In genomic region chr6:158603261-158604047, GRCh38 we compare ENCODE assay signal across 16 cellular contexts.
"Had no signal": no experiment of that assay in that cellular context is flagged by ENCODE, and none has a peak within 500 bp of the region (broad histone marks: within the 10 kb centered on the region; RNA-seq: fewer than 3 reads in every experiment).

No MANE protein-coding gene starts in this region.

- H3K9me3 Mint-ChIP-seq: activated CD4-positive, alpha-beta memory T cell treated with anti-CD3 and anti-CD28 coated beads for 36 hours; activated T-helper 2 cell treated with anti-CD3 and anti-CD28 coated beads, Interferon-gamma antibody, Interleukin-2, Interleukin-4, amounts not matched to agents 10 μg/mL and 5 μg/mL and 100 μg/mL, durations not matched to agents 14 hours and 24 hours and 36 hours; T-helper 2 cell treated with Interferon-gamma antibody and Interleukin-4, amounts not matched to agents 5 μg/mL and 100 μg/mL, for 36 hours had no signal

- ATAC-seq: foreskin keratinocyte, left lobe of liver, mucosa of descending colon had no signal

- H3K4me3 ChIP-seq: esophagus squamous epithelium, mucosa of descending colon, uterus had no signal

- H3K27me3 Mint-ChIP-seq: activated CD4-positive, alpha-beta memory T cell treated with anti-CD3 and anti-CD28 coated beads for 36 hours had no signal

- H3K36me3 ChIP-seq: uterus had no signal

- H3K27me3 ChIP-seq: esophagus squamous epithelium, foreskin keratinocyte, uterus had no signal

- H3K4me3 Mint-ChIP-seq: activated CD4-positive, alpha-beta memory T cell treated with anti-CD3 and anti-CD28 coated beads for 36 hours; T-helper 2 cell treated with Interferon-gamma antibody and Interleukin-4, amounts not matched to agents 5 μg/mL and 100 μg/mL, for 36 hours had no signal

- H3K27ac ChIP-seq: esophagus squamous epithelium, foreskin keratinocyte, uterus had no signal

- H3K9me3 ChIP-seq: esophagus squamous epithelium, mucosa of descending colon, uterus had no signal

- H3K27ac Mint-ChIP-seq: activated CD4-positive, alpha-beta memory T cell treated with anti-CD3 and anti-CD28 coated beads for 36 hours; activated T-helper 2 cell treated with anti-CD3 and anti-CD28 coated beads, Interferon-gamma antibody, Interleukin-2, Interleukin-4, amounts not matched to agents 10 μg/mL and 5 μg/mL and 100 μg/mL, durations not matched to agents 14 hours and 24 hours and 36 hours had no signal

- H3K4me1 ChIP-seq: esophagus squamous epithelium, foreskin keratinocyte, uterus had no signal

- DNase-seq: activated CD4-positive, alpha-beta memory T cell treated with anti-CD3 and anti-CD28 coated beads for 36 hours; activated CD4-positive, CD25-positive, alpha-beta regulatory T cell treated with anti-CD3 and anti-CD28 coated beads, Interleukin-2, amount 50 U/mL, for 72 hours; activated CD8-positive, alpha-beta memory T cell treated with anti-CD3 and anti-CD28 coated beads, Interleukin-2, amount 50 U/mL, for 48 hours; activated naive CD4-positive, alpha-beta T cell treated with anti-CD3 and anti-CD28 coated beads, Interleukin-2, amount 50 U/mL, for 16 hours; amygdala; esophagus squamous epithelium; foreskin keratinocyte; head of caudate nucleus; mammary epithelial cell; mucosa of descending colon; stimulated activated CD4-positive, alpha-beta T cell treated with anti-CD3 and anti-CD28 coated beads, Interleukin-4, amount 100 ng/mL, for 1 hour; stimulated activated CD8-positive, alpha-beta memory T cell treated with anti-CD3 and anti-CD28 coated beads, Interleukin-4, amount 100 ng/mL, for 48 hours; uterus had no signal
